Comparison of ENCODE assay signal across 8 cellular contexts in genomic region chr13:20231839-20232555, GRCh38. TPM values are rescaled to one million over a fixed set of nuclear protein-coding genes. Genes with fewer than 3 reads are reported as not detected.
A peak's percentile ranks its signal among the peaks of the same experiment; 100 is the strongest.
DNase-seq lines count a peak whose midpoint lies in the region; ATAC-seq and TF ChIP-seq lines count a peak whose summit lies in the region.

Gene GJB6, minus strand, starts transcription at chr13:20232319. Its CDS starts 8,839 bp downstream, at chr13:20223480.

- no peaks in the 10 kb centered on the region for H3K9me3 ChIP-seq in naive thymus-derived CD4-positive, alpha-beta T cell (ENCODE audit: control insufficient read depth in 2 of 3, low read length in 3 of 3)

- peaks cover 6 to 17% of the 10 kb centered on the region in 2 donors for H3K4me1 ChIP-seq in naive thymus-derived CD4-positive, alpha-beta T cell (ENCODE audit: control insufficient read depth in 2 of 2, insufficient read depth in 2 of 2, low read length in 2 of 2)

- peaks cover 53% of the 10 kb centered on the region for H3K27me3 Mint-ChIP-seq in dendritic cell treated with granulocyte-macrophage colony-stimulating factor and Interleukin-4, amounts not matched to agents 40 ng/mL and 50 ng/mL, for 4 days
- H3K27me3 Mint-ChIP-seq in naive thymus-derived CD4-positive, alpha-beta T cell, result peaks cover 6 to 54% (median 23%) of the 10 kb centered on the region in 5 donors

- POLR2A ChIA-PET in RWPE1 (lab: Yijun Ruan, JAX; ENCODE audit: low non-redundant PET), result no interaction called here
- POLR2A ChIA-PET in naive thymus-derived CD4-positive, alpha-beta T cell (lab: Charles Lee), result no interaction called here

- ATAC-seq in naive thymus-derived CD4-positive, alpha-beta T cell, result peak; percentile 68
- ATAC-seq in HG02884 (IDR thresholded peaks at IDR 0.05; ENCODE audit: unreplicated experiment), result no peak

- peak within 1 kb of the TSS; percentile 49 for H3K4me3 Mint-ChIP-seq in dendritic cell treated with granulocyte-macrophage colony-stimulating factor and Interleukin-4, amounts not matched to agents 40 ng/mL and 50 ng/mL, for 4 days
- H3K4me3 Mint-ChIP-seq in naive thymus-derived CD4-positive, alpha-beta T cell, result peak within 1 kb of the TSS; percentile 82 to 95 (median 89)

- CTCF ChIA-PET in RWPE1 (lab: Yijun Ruan, JAX), result no interaction called here
- CTCF ChIA-PET in naive thymus-derived CD4-positive, alpha-beta T cell (lab: Charles Lee), result no interaction called here

- H3K36me3 ChIP-seq in naive thymus-derived CD4-positive, alpha-beta T cell (ENCODE audit: control insufficient read depth in 2 of 3, insufficient read depth in 3 of 3, low read length in 3 of 3), result no peaks in the 10 kb centered on the region

- DNase-seq in COLO668 (lab: John Stamatoyannopoulos, UW; ENCODE audit: unreplicated experiment) (peak; percentile 32), RWPE1 (ENCODE audit: low spot score) (peak; percentile 51), KG1 (lab: John Stamatoyannopoulos, UW) (no peak), DMS153 (lab: John Stamatoyannopoulos, UW) (no peak), NCI-H510A treated with DMSO at 0.1 percent for 48 hours (lab: John Stamatoyannopoulos, UW) (no peak)
- peak in 8 of 9 donors; percentile 4 to 41 (median 24) for DNase-seq in naive thymus-derived CD4-positive, alpha-beta T cell

- intact Hi-C loops in dendritic cell treated with granulocyte-macrophage colony-stimulating factor and Interleukin-4, amounts not matched to agents 40 ng/mL and 50 ng/mL, for 4 days (cut with micrococcal nuclease), result no loop called here
- intact Hi-C loops in naive thymus-derived CD4-positive, alpha-beta T cell (cut with micrococcal nuclease), result no loop called here

- peak within 1 kb of the TSS; percentile 58 for H3K4me3 ChIP-seq in naive thymus-derived CD4-positive, alpha-beta T cell (ENCODE audit: low read length)

- peak; percentile 28 for TF ChIP-seq CTCF in RWPE1 (conservative IDR thresholded peaks at IDR 0.05; ENCODE audit: low read depth)

- H3K27ac Mint-ChIP-seq in dendritic cell treated with granulocyte-macrophage colony-stimulating factor and Interleukin-4, amounts not matched to agents 40 ng/mL and 50 ng/mL, for 4 days, result no peak within 1 kb of the TSS
- H3K27ac Mint-ChIP-seq in naive thymus-derived CD4-positive, alpha-beta T cell, result peak within 1 kb of the TSS in 8 of 9 donors; percentile 25 to 90 (median 79)

- H3K36me3 Mint-ChIP-seq in dendritic cell treated with granulocyte-macrophage colony-stimulating factor and Interleukin-4, amounts not matched to agents 40 ng/mL and 50 ng/mL, for 4 days (ENCODE audit: low read depth), result no peaks in the 10 kb centered on the region
- H3K36me3 Mint-ChIP-seq in naive thymus-derived CD4-positive, alpha-beta T cell, result peaks cover 0 to 5% (median 0%) of the 10 kb centered on the region in 5 donors

- no peak within 1 kb of the TSS for H3K27ac ChIP-seq in RWPE1
- no peak within 1 kb of the TSS for H3K27ac ChIP-seq in naive thymus-derived CD4-positive, alpha-beta T cell (ENCODE audit: low read depth, low read length)

- no peaks in the 10 kb centered on the region for H3K27me3 ChIP-seq in naive thymus-derived CD4-positive, alpha-beta T cell (ENCODE audit: control insufficient read depth in 2 of 2, insufficient read depth in 2 of 2, low read length in 2 of 2)

- peaks cover 10% of the 10 kb centered on the region for H3K4me1 Mint-ChIP-seq in dendritic cell treated with granulocyte-macrophage colony-stimulating factor and Interleukin-4, amounts not matched to agents 40 ng/mL and 50 ng/mL, for 4 days (ENCODE audit: low read depth)
- peaks cover 0 to 20% (median 12%) of the 10 kb centered on the region in 7 donors for H3K4me1 Mint-ChIP-seq in naive thymus-derived CD4-positive, alpha-beta T cell

- H3K9me3 Mint-ChIP-seq in dendritic cell treated with granulocyte-macrophage colony-stimulating factor and Interleukin-4, amounts not matched to agents 40 ng/mL and 50 ng/mL, for 4 days, result no peaks in the 10 kb centered on the region
- no peaks in the 10 kb centered on the region for H3K9me3 Mint-ChIP-seq in naive thymus-derived CD4-positive, alpha-beta T cell

RNA-seq across cellular contexts. Expression of gene GJB6, which starts in this region (rescaled TPM):
- total RNA-seq in naive thymus-derived CD4-positive, alpha-beta T cell, result 1 to 10 TPM in 3 of 5 experiments, under 1 TPM in 2; 0.22 to 2.4 (median 1.4) TPM
- polyA plus RNA-seq in naive thymus-derived CD4-positive, alpha-beta T cell, result 1 to 10 TPM in 1 of 2 donors, under 1 TPM in 1; 0.20 to 1.1 TPM

Comparison
In these comparisons a context has a peak if more than half of its experiments do, and no peak if none do; other contexts are left out.
1. DNase-seq: peak in COLO668 (single experiment), RWPE1 (single experiment) and naive thymus-derived CD4-positive, alpha-beta T cell (8 of 9); none in KG1 (single experiment), DMS153 (single experiment) and NCI-H510A treated with DMSO at 0.1 percent for 48 hours (single experiment).